In genomic region chr4:139817657-139818452, GRCh38 we compare ENCODE assay signal across 13 cellular contexts.
DNase-seq lines count a peak whose midpoint lies in the region; ATAC-seq and TF ChIP-seq lines count a peak whose summit lies in the region.
"Had no signal": no experiment of that assay in that cellular context is flagged by ENCODE, and none has a peak within 500 bp of the region (broad histone marks: within the 10 kb centered on the region; RNA-seq: fewer than 3 reads in every experiment).

No MANE protein-coding gene starts in this region.

- no peaks in the 10 kb centered on the region for H4K20me1 ChIP-seq in IMR-90 (ENCODE audit: insufficient read depth, low read length)

- peaks cover 0 to 4% of the 10 kb centered on the region in 2 experiments; a peak in 1 of 4 replicates for H3K79me1 ChIP-seq in IMR-90 (ENCODE audit: low read depth in 1 of 2, low read length in 2 of 2)

- H3K36me3 Mint-ChIP-seq in activated T-helper 2 cell treated with anti-CD3 and anti-CD28 coated beads, Interferon-gamma antibody, Interleukin-2, Interleukin-4, amounts not matched to agents 10 μg/mL and 5 μg/mL and 100 μg/mL, durations not matched to agents 14 hours and 24 hours and 36 hours (ENCODE audit: low read depth), result no peaks in the 10 kb centered on the region
- H3K36me3 Mint-ChIP-seq in activated T-cell treated with anti-CD3 and anti-CD28 coated beads, Interleukin-2, amount 50 U/mL, for 4 hours (ENCODE audit: insufficient read depth), result no peaks in the 10 kb centered on the region
- H3K36me3 Mint-ChIP-seq: activated CD8-positive, alpha-beta memory T cell treated with anti-CD3 and anti-CD28 coated beads, Interleukin-2, amount 10 ng/mL, durations not matched to agents 7 days and 5 days; activated naive CD4-positive, alpha-beta T cell treated with anti-CD3 and anti-CD28 coated beads, Interleukin-2, amount 50 U/mL, for 24 hours had no signal

- TF ChIP-seq CTCF in IMR-90 (conservative IDR thresholded peaks at IDR 0.05; ENCODE audit: low read depth, low read length), result no peak

- intact Hi-C loops in IMR-90 (cut with micrococcal nuclease), result no loop called here
- intact Hi-C loops in activated T-helper 2 cell treated with anti-CD3 and anti-CD28 coated beads, Interferon-gamma antibody, Interleukin-2, Interleukin-4, amounts not matched to agents 10 μg/mL and 5 μg/mL and 100 μg/mL, durations not matched to agents 14 hours and 24 hours and 36 hours (cut with micrococcal nuclease), result no loop called here

- H3K36me3 ChIP-seq in IMR-90 (ENCODE audit: control insufficient read depth, insufficient read depth, low read length) (no peaks in the 10 kb centered on the region), mesodermal cell (ENCODE audit: control insufficient read depth, insufficient read depth, low read length) (peaks cover 8% of the 10 kb centered on the region)

- no peak overlapping the region for H3K56ac ChIP-seq in IMR-90 (ENCODE audit: extremely low read depth, insufficient read depth, low read length)

- H3K9me3 ChIP-seq in IMR-90 (ENCODE audit: control insufficient read depth, insufficient read depth, low read length), result no peaks in the 10 kb centered on the region
- peaks cover 6% of the 10 kb centered on the region for H3K9me3 ChIP-seq in mesodermal cell (ENCODE audit: control insufficient read depth, low read length)

- no peak overlapping the region for H4K5ac ChIP-seq in IMR-90 (ENCODE audit: low read depth, low read length)

- no peak overlapping the region for H3K4me2 ChIP-seq in IMR-90 (ENCODE audit: low read depth, low read length)

- dilution Hi-C loops in IMR-90 (cut with HindIII; ENCODE audit: low sequenced_read_pairs, unreplicated experiment), result no loop called here

- no peak overlapping the region for H3K4ac ChIP-seq in IMR-90 (ENCODE audit: low read depth, low read length)

- H2BK5ac ChIP-seq in IMR-90 (ENCODE audit: low read depth, low read length, poor library complexity, severe bottlenecking), result no peak overlapping the region

- POLR2A ChIA-PET in IMR-90 (lab: Charles Lee; ENCODE audit: unreplicated experiment), result no interaction called here

- no peak for TF ChIP-seq POLR2A in IMR-90 (IDR thresholded peaks at IDR 0.05; ENCODE audit: low read depth, low read length)

- H3K9me1 ChIP-seq in IMR-90 (ENCODE audit: insufficient read depth, low read length), result peaks cover 4% of the 10 kb centered on the region; the same call in 1 of the 2 replicates

- DNase-seq in AG20443 (ENCODE audit: low spot score) (peak; percentile 60), IMR-90 (no peak), NCI-H748 treated with DMSO at 0.1 percent for 48 hours (lab: John Stamatoyannopoulos, UW) (peak; percentile 66), CD1c-positive myeloid dendritic cell (ENCODE audit: extremely low spot score) (no peak)
- no peak for DNase-seq in activated T-helper 2 cell treated with anti-CD3 and anti-CD28 coated beads, Interferon-gamma antibody, Interleukin-2, Interleukin-4, amounts not matched to agents 10 μg/mL and 5 μg/mL and 100 μg/mL, durations not matched to agents 14 hours and 24 hours and 36 hours (ENCODE audit: low spot score)
- DNase-seq in activated T-cell treated with anti-CD3 and anti-CD28 coated beads, Interleukin-2, amount 50 U/mL, for 4 hours, result no peak
- DNase-seq: activated B cell treated with CpG ODN at 0.5 μM for 24 hours; activated CD8-positive, alpha-beta memory T cell treated with anti-CD3 and anti-CD28 coated beads, Interleukin-2, amount 10 ng/mL, durations not matched to agents 7 days and 5 days; erythroblast; NCI-H1092 had no signal

- no peak overlapping the region for H3K23ac ChIP-seq in IMR-90 (ENCODE audit: low read depth, low read length)

- H3K27me3 ChIP-seq in IMR-90 (ENCODE audit: control insufficient read depth, insufficient read depth, low read length), result no peaks in the 10 kb centered on the region

- ATAC-seq in IMR-90 (ENCODE audit: low read depth) (no peak), HG03520 (IDR thresholded peaks at IDR 0.05; ENCODE audit: unreplicated experiment) (no peak)
- no peak for ATAC-seq in activated T-cell treated with anti-CD3 and anti-CD28 coated beads, Interleukin-2, amount 50 U/mL, for 4 hours
- ATAC-seq: activated CD8-positive, alpha-beta memory T cell treated with anti-CD3 and anti-CD28 coated beads, Interleukin-2, amount 10 ng/mL, durations not matched to agents 7 days and 5 days had no signal

- no peak for TF ChIP-seq RAD21 in IMR-90 (IDR thresholded peaks at IDR 0.05; ENCODE audit: low read length)

- H3K27me3 Mint-ChIP-seq in activated T-helper 2 cell treated with anti-CD3 and anti-CD28 coated beads, Interferon-gamma antibody, Interleukin-2, Interleukin-4, amounts not matched to agents 10 μg/mL and 5 μg/mL and 100 μg/mL, durations not matched to agents 14 hours and 24 hours and 36 hours (ENCODE audit: low read depth), result peaks cover 18% of the 10 kb centered on the region
- H3K27me3 Mint-ChIP-seq in activated T-cell treated with anti-CD3 and anti-CD28 coated beads, Interleukin-2, amount 50 U/mL, for 4 hours (ENCODE audit: low read depth), result no peaks in the 10 kb centered on the region
- H3K27me3 Mint-ChIP-seq: activated B cell treated with CpG ODN at 0.5 μM for 24 hours had no signal

- 0 out of 2 replicates have a peak overlapping the region, but pooled peaks have one; percentile 6 for H3K14ac ChIP-seq in IMR-90 (replicated peaks; ENCODE audit: low read depth, low read length)

- H2AK5ac ChIP-seq in IMR-90 (ENCODE audit: low read depth, low read length), result peak overlapping the region; percentile 57; the same call in 1 of the 2 replicates

- no peak overlapping the region for H3K18ac ChIP-seq in IMR-90 (ENCODE audit: low read depth, low read length)

- peaks cover 4% of the 10 kb centered on the region for H3K4me1 Mint-ChIP-seq in activated T-helper 2 cell treated with anti-CD3 and anti-CD28 coated beads, Interferon-gamma antibody, Interleukin-2, Interleukin-4, amounts not matched to agents 10 μg/mL and 5 μg/mL and 100 μg/mL, durations not matched to agents 14 hours and 24 hours and 36 hours (ENCODE audit: low read depth)
- H3K4me1 Mint-ChIP-seq in activated T-cell treated with anti-CD3 and anti-CD28 coated beads, Interleukin-2, amount 50 U/mL, for 4 hours (ENCODE audit: low read depth), result peaks cover 3% of the 10 kb centered on the region
- H3K4me1 Mint-ChIP-seq: activated B cell treated with CpG ODN at 0.5 μM for 24 hours; activated CD8-positive, alpha-beta memory T cell treated with anti-CD3 and anti-CD28 coated beads, Interleukin-2, amount 10 ng/mL, durations not matched to agents 7 days and 5 days had no signal

- no peak overlapping the region for H3K4me3 Mint-ChIP-seq in activated T-helper 2 cell treated with anti-CD3 and anti-CD28 coated beads, Interferon-gamma antibody, Interleukin-2, Interleukin-4, amounts not matched to agents 10 μg/mL and 5 μg/mL and 100 μg/mL, durations not matched to agents 14 hours and 24 hours and 36 hours (ENCODE audit: low read depth)
- no peak overlapping the region for H3K4me3 Mint-ChIP-seq in activated T-cell treated with anti-CD3 and anti-CD28 coated beads, Interleukin-2, amount 50 U/mL, for 4 hours
- H3K4me3 Mint-ChIP-seq: activated B cell treated with CpG ODN at 0.5 μM for 24 hours; activated CD8-positive, alpha-beta memory T cell treated with anti-CD3 and anti-CD28 coated beads, Interleukin-2, amount 10 ng/mL, durations not matched to agents 7 days and 5 days; activated naive CD4-positive, alpha-beta T cell treated with anti-CD3 and anti-CD28 coated beads, Interleukin-2, amount 50 U/mL, for 24 hours had no signal

- no peak overlapping the region for H2AK9ac ChIP-seq in IMR-90 (replicated peaks; ENCODE audit: low read depth, low read length, poor library complexity)

- no peaks in the 10 kb centered on the region for H3K9me3 Mint-ChIP-seq in activated T-helper 2 cell treated with anti-CD3 and anti-CD28 coated beads, Interferon-gamma antibody, Interleukin-2, Interleukin-4, amounts not matched to agents 10 μg/mL and 5 μg/mL and 100 μg/mL, durations not matched to agents 14 hours and 24 hours and 36 hours
- H3K9me3 Mint-ChIP-seq in activated T-cell treated with anti-CD3 and anti-CD28 coated beads, Interleukin-2, amount 50 U/mL, for 4 hours, result no peaks in the 10 kb centered on the region
- H3K9me3 Mint-ChIP-seq: activated B cell treated with CpG ODN at 0.5 μM for 24 hours; activated naive CD4-positive, alpha-beta T cell treated with anti-CD3 and anti-CD28 coated beads, Interleukin-2, amount 50 U/mL, for 24 hours had no signal

- H3K4me3 ChIP-seq in IMR-90 (ENCODE audit: insufficient read depth, low read depth, low read length) (no peak overlapping the region), mesodermal cell (ENCODE audit: extremely low read depth, insufficient read depth, low read length, poor library complexity, severe bottlenecking) (no peak overlapping the region)

- no TSS peak for BruUV-seq in IMR-90 (replicated peaks; lab: Mats Ljungman, UMichigan)

- H4K91ac ChIP-seq in IMR-90 (ENCODE audit: insufficient read depth, low read depth, low read length), result no peak overlapping the region

- no peak overlapping the region for H4K8ac ChIP-seq in IMR-90 (ENCODE audit: low read depth in 2 of 2, low read length in 2 of 2)

- 100% methylated on average over 2 of the region's 6 CpGs; no CpG with 5 or more reads in 1 of the 2 experiments for WGBS in IMR-90 (ENCODE audit: extremely low coverage in 2 of 2, insufficient read length in 1 of 2), 2 experiments
- WGBS in mesodermal cell (ENCODE audit: insufficient coverage in 2 of 2), 2 experiments, result 87 to 100% methylated on average over 1 to 6 of the region's 6 CpGs

- no peak overlapping the region for H3K27ac Mint-ChIP-seq in activated T-helper 2 cell treated with anti-CD3 and anti-CD28 coated beads, Interferon-gamma antibody, Interleukin-2, Interleukin-4, amounts not matched to agents 10 μg/mL and 5 μg/mL and 100 μg/mL, durations not matched to agents 14 hours and 24 hours and 36 hours
- H3K27ac Mint-ChIP-seq: activated B cell treated with CpG ODN at 0.5 μM for 24 hours; activated CD8-positive, alpha-beta memory T cell treated with anti-CD3 and anti-CD28 coated beads, Interleukin-2, amount 10 ng/mL, durations not matched to agents 7 days and 5 days; activated naive CD4-positive, alpha-beta T cell treated with anti-CD3 and anti-CD28 coated beads, Interleukin-2, amount 50 U/mL, for 24 hours had no signal

- in situ Hi-C loops in IMR-90 (cut with MboI; ENCODE audit: low sequenced_read_pairs), result no loop called here

- no peak overlapping the region for H3K9ac ChIP-seq in IMR-90 (ENCODE audit: low read depth, low read length)

- H2BK20ac ChIP-seq in IMR-90 (ENCODE audit: low read depth, low read length), result peak overlapping the region; percentile 41; the same call in 1 of the 2 replicates

- no peak overlapping the region; the same call in 2 of the 3 replicates for H2BK15ac ChIP-seq in IMR-90 (ENCODE audit: low read depth, low read length)

- H2BK120ac ChIP-seq in IMR-90 (ENCODE audit: low read depth, low read length), result no peak overlapping the region

- CTCF ChIA-PET in IMR-90 (lab: Yijun Ruan, JAX), result no interaction called here

- peaks cover 6% of the 10 kb centered on the region for H3K4me1 ChIP-seq in IMR-90 (ENCODE audit: control insufficient read depth, insufficient read depth, low read length)
- H3K4me1 ChIP-seq in mesodermal cell (ENCODE audit: control insufficient read depth, insufficient read depth, low read length, poor library complexity, severe bottlenecking), result peaks cover 42% of the 10 kb centered on the region

- H3K27ac ChIP-seq in IMR-90 (ENCODE audit: insufficient read depth, low read length) (no peak overlapping the region), mesodermal cell (ENCODE audit: low read depth, low read length, severe bottlenecking) (peak overlapping the region; percentile 99)

- H2AFZ ChIP-seq in IMR-90 (replicated peaks; ENCODE audit: low read length, poor library complexity), result no peak overlapping the region

Comparison
In these comparisons a context has a peak if more than half of its experiments do, and no peak if none do; other contexts are left out.
1. DNase-seq: peak in AG20443 (single experiment) and NCI-H748 treated with DMSO at 0.1 percent for 48 hours (single experiment); none in IMR-90 (single experiment), activated T-helper 2 cell treated with anti-CD3 and anti-CD28 coated beads, Interferon-gamma antibody, Interleukin-2, Interleukin-4, amounts not matched to agents 10 μg/mL and 5 μg/mL and 100 μg/mL, durations not matched to agents 14 hours and 24 hours and 36 hours (single experiment), CD1c-positive myeloid dendritic cell (single experiment) and activated T-cell treated with anti-CD3 and anti-CD28 coated beads, Interleukin-2, amount 50 U/mL, for 4 hours (single experiment).